In genomic region chr2:178072383-178073301, GRCh38 we compare ENCODE assay signal across 1 cellular context.
A peak's percentile ranks its signal among the peaks of the same experiment; 100 is the strongest.
TF ChIP-seq lines count a peak whose summit lies in the region.

PDE11A (minus strand) TSS chr2:178072777; CDS start chr2:178072437, 340 bp downstream.

TF ChIP-seq in HepG2, 621 proteins besides CTCF, POLR2A, EP300 and RAD21 (continued from another document and continues in another):
- TF ChIP-seq, protein P1, sequence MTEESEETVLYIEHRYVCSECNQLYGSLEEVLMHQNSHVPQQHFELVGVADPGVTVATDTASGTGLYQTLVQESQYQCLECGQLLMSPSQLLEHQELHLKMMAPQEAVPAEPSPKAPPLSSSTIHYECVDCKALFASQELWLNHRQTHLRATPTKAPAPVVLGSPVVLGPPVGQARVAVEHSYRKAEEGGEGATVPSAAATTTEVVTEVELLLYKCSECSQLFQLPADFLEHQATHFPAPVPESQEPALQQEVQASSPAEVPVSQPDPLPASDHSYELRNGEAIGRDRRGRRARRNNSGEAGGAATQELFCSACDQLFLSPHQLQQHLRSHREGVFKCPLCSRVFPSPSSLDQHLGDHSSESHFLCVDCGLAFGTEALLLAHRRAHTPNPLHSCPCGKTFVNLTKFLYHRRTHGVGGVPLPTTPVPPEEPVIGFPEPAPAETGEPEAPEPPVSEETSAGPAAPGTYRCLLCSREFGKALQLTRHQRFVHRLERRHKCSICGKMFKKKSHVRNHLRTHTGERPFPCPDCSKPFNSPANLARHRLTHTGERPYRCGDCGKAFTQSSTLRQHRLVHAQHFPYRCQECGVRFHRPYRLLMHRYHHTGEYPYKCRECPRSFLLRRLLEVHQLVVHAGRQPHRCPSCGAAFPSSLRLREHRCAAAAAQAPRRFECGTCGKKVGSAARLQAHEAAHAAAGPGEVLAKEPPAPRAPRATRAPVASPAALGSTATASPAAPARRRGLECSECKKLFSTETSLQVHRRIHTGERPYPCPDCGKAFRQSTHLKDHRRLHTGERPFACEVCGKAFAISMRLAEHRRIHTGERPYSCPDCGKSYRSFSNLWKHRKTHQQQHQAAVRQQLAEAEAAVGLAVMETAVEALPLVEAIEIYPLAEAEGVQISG (CRISPR knock-in tag; IDR thresholded peaks at IDR 0.05), result peak; percentile 90
- peak; percentile 80; the same call in 1 of the 2 replicates for TF ChIP-seq TBX2 (CRISPR knock-in tag; IDR thresholded peaks at IDR 0.05; ENCODE audit: borderline replicate concordance)
- TF ChIP-seq SKIL (CRISPR knock-in tag; IDR thresholded peaks at IDR 0.05; ENCODE audit: borderline replicate concordance), result peak; percentile 44; the same call in 1 of the 2 replicates
- TF ChIP-seq ZSCAN22 (CRISPR knock-in tag; IDR thresholded peaks at IDR 0.05), result no peak
- TF ChIP-seq ZNF441 (CRISPR knock-in tag; IDR thresholded peaks at IDR 0.05; ENCODE audit: borderline replicate concordance), result peak; percentile 81
- peak; percentile 64 for TF ChIP-seq SPEN (CRISPR knock-in tag; IDR thresholded peaks at IDR 0.05; ENCODE audit: low read depth)
- TF ChIP-seq ZNF567 (CRISPR knock-in tag; IDR thresholded peaks at IDR 0.05; ENCODE audit: borderline replicate concordance), result 0 out of 2 replicates have a peak, but pooled peaks have one; percentile 43
- no peak for TF ChIP-seq NBN (conservative IDR thresholded peaks at IDR 0.05)
- no peak for TF ChIP-seq PCBP1 (IDR thresholded peaks at IDR 0.05; ENCODE audit: borderline replicate concordance, low read depth, low read length)
- 0 out of 2 replicates have a peak, but pooled peaks have one; percentile 55 for TF ChIP-seq YEATS2 (CRISPR knock-in tag; IDR thresholded peaks at IDR 0.05; ENCODE audit: borderline replicate concordance)
- peak; percentile 41; the same call in 1 of the 2 replicates for TF ChIP-seq ZNF225 (CRISPR knock-in tag; IDR thresholded peaks at IDR 0.05)
- peak; percentile 54; the same call in 1 of the 2 replicates for TF ChIP-seq MAF1 (CRISPR knock-in tag; IDR thresholded peaks at IDR 0.05; ENCODE audit: borderline replicate concordance)
- TF ChIP-seq, protein P2, sequence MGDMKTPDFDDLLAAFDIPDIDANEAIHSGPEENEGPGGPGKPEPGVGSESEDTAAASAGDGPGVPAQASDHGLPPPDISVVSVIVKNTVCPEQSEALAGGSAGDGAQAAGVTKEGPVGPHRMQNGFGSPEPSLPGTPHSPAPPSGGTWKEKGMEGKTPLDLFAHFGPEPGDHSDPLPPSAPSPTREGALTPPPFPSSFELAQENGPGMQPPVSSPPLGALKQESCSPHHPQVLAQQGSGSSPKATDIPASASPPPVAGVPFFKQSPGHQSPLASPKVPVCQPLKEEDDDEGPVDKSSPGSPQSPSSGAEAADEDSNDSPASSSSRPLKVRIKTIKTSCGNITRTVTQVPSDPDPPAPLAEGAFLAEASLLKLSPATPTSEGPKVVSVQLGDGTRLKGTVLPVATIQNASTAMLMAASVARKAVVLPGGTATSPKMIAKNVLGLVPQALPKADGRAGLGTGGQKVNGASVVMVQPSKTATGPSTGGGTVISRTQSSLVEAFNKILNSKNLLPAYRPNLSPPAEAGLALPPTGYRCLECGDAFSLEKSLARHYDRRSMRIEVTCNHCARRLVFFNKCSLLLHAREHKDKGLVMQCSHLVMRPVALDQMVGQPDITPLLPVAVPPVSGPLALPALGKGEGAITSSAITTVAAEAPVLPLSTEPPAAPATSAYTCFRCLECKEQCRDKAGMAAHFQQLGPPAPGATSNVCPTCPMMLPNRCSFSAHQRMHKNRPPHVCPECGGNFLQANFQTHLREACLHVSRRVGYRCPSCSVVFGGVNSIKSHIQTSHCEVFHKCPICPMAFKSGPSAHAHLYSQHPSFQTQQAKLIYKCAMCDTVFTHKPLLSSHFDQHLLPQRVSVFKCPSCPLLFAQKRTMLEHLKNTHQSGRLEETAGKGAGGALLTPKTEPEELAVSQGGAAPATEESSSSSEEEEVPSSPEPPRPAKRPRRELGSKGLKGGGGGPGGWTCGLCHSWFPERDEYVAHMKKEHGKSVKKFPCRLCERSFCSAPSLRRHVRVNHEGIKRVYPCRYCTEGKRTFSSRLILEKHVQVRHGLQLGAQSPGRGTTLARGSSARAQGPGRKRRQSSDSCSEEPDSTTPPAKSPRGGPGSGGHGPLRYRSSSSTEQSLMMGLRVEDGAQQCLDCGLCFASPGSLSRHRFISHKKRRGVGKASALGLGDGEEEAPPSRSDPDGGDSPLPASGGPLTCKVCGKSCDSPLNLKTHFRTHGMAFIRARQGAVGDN (CRISPR knock-in tag; IDR thresholded peaks at IDR 0.05), result peak; percentile 94
- no peak for TF ChIP-seq ZNF670 (CRISPR knock-in tag; IDR thresholded peaks at IDR 0.05; ENCODE audit: borderline replicate concordance)
- 0 out of 2 replicates have a peak, but pooled peaks have one; percentile 39 for TF ChIP-seq PHF20 (CRISPR knock-in tag; IDR thresholded peaks at IDR 0.05)
- TF ChIP-seq GTF2F1 (IDR thresholded peaks at IDR 0.05; ENCODE audit: low read length), result no peak
- no peak for TF ChIP-seq MATR3 (CRISPR knock-in tag; IDR thresholded peaks at IDR 0.05)
- TF ChIP-seq SKI (IDR thresholded peaks at IDR 0.05; ENCODE audit: partially characterized antibody), result peak; percentile 47
- no peak for TF ChIP-seq XBP1 (CRISPR knock-in tag; IDR thresholded peaks at IDR 0.05)
- 0 out of 2 replicates have a peak, but pooled peaks have one; percentile 79 for TF ChIP-seq SMAD1 (CRISPR knock-in tag; IDR thresholded peaks at IDR 0.05; ENCODE audit: borderline replicate concordance, low read depth)
- peak; percentile 93 for TF ChIP-seq ZSCAN29 (CRISPR knock-in tag; conservative IDR thresholded peaks at IDR 0.05)
- TF ChIP-seq ZFP41 (CRISPR knock-in tag; IDR thresholded peaks at IDR 0.05; ENCODE audit: borderline replicate concordance), result no peak
- peak; percentile 80 for TF ChIP-seq GATA4 (IDR thresholded peaks at IDR 0.05; ENCODE audit: borderline replicate concordance, low read depth)
- peak; percentile 83 for TF ChIP-seq TAF1 (CRISPR knock-in tag; IDR thresholded peaks at IDR 0.05)
- peak; percentile 91 for TF ChIP-seq SP5 (CRISPR knock-in tag; IDR thresholded peaks at IDR 0.05; ENCODE audit: borderline replicate concordance, low read depth)
- TF ChIP-seq, protein P3, sequence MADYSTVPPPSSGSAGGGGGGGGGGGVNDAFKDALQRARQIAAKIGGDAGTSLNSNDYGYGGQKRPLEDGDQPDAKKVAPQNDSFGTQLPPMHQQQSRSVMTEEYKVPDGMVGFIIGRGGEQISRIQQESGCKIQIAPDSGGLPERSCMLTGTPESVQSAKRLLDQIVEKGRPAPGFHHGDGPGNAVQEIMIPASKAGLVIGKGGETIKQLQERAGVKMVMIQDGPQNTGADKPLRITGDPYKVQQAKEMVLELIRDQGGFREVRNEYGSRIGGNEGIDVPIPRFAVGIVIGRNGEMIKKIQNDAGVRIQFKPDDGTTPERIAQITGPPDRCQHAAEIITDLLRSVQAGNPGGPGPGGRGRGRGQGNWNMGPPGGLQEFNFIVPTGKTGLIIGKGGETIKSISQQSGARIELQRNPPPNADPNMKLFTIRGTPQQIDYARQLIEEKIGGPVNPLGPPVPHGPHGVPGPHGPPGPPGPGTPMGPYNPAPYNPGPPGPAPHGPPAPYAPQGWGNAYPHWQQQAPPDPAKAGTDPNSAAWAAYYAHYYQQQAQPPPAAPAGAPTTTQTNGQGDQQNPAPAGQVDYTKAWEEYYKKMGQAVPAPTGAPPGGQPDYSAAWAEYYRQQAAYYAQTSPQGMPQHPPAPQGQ (CRISPR knock-in tag; IDR thresholded peaks at IDR 0.05; ENCODE audit: borderline replicate concordance), result 0 out of 2 replicates have a peak, but pooled peaks have one; percentile 78
- TF ChIP-seq ZKSCAN5 (CRISPR knock-in tag; IDR thresholded peaks at IDR 0.05), result no peak
- TF ChIP-seq ZNF773 (CRISPR knock-in tag; IDR thresholded peaks at IDR 0.05; ENCODE audit: borderline replicate concordance), result no peak
- no peak for TF ChIP-seq CC2D1A (CRISPR knock-in tag; IDR thresholded peaks at IDR 0.05)
- TF ChIP-seq ZNF747 (CRISPR knock-in tag; IDR thresholded peaks at IDR 0.05; ENCODE audit: borderline replicate concordance), result peak; percentile 86
- TF ChIP-seq ONECUT2 (CRISPR knock-in tag; IDR thresholded peaks at IDR 0.05), result no peak
- TF ChIP-seq ZNF251 (CRISPR knock-in tag; IDR thresholded peaks at IDR 0.05), result no peak
- TF ChIP-seq RFX1 (IDR thresholded peaks at IDR 0.05), result no peak
- TF ChIP-seq ZNF841 (CRISPR knock-in tag; IDR thresholded peaks at IDR 0.05; ENCODE audit: borderline replicate concordance), result 0 out of 2 replicates have a peak, but pooled peaks have one; percentile 9
- TF ChIP-seq NKX3-1 (CRISPR knock-in tag; IDR thresholded peaks at IDR 0.05), result no peak
- TF ChIP-seq SP1 (IDR thresholded peaks at IDR 0.05), result no peak
- peak; percentile 85 for TF ChIP-seq SP1 (CRISPR knock-in tag; IDR thresholded peaks at IDR 0.05)
- no peak for TF ChIP-seq ZNF282 (IDR thresholded peaks at IDR 0.05; ENCODE audit: partially characterized antibody)
- peak; percentile 77; the same call in 1 of the 2 replicates for TF ChIP-seq TRIM24 (CRISPR knock-in tag; IDR thresholded peaks at IDR 0.05)
- no peak for TF ChIP-seq FOXO4 (CRISPR knock-in tag; conservative IDR thresholded peaks at IDR 0.05)
- TF ChIP-seq ZBTB14 (CRISPR knock-in tag; IDR thresholded peaks at IDR 0.05), result no peak
- TF ChIP-seq, protein P4, sequence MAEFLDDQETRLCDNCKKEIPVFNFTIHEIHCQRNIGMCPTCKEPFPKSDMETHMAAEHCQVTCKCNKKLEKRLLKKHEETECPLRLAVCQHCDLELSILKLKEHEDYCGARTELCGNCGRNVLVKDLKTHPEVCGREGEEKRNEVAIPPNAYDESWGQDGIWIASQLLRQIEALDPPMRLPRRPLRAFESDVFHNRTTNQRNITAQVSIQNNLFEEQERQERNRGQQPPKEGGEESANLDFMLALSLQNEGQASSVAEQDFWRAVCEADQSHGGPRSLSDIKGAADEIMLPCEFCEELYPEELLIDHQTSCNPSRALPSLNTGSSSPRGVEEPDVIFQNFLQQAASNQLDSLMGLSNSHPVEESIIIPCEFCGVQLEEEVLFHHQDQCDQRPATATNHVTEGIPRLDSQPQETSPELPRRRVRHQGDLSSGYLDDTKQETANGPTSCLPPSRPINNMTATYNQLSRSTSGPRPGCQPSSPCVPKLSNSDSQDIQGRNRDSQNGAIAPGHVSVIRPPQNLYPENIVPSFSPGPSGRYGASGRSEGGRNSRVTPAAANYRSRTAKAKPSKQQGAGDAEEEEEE (CRISPR knock-in tag; IDR thresholded peaks at IDR 0.05; ENCODE audit: borderline replicate concordance), result no peak
- TF ChIP-seq TBL1XR1 (IDR thresholded peaks at IDR 0.05; ENCODE audit: borderline replicate concordance, low read length, partially characterized antibody), result no peak
- no peak for TF ChIP-seq HMG20A (CRISPR knock-in tag; IDR thresholded peaks at IDR 0.05; ENCODE audit: borderline replicate concordance)
- TF ChIP-seq ZNF260 (CRISPR knock-in tag; IDR thresholded peaks at IDR 0.05; ENCODE audit: borderline replicate concordance, low read depth), result no peak
- no peak for TF ChIP-seq ZNF737 (CRISPR knock-in tag; IDR thresholded peaks at IDR 0.05; ENCODE audit: borderline replicate concordance)
- TF ChIP-seq ZGPAT (CRISPR knock-in tag; IDR thresholded peaks at IDR 0.05), result peak; percentile 89
- TF ChIP-seq ZFP1 (CRISPR knock-in tag; IDR thresholded peaks at IDR 0.05), result 0 out of 2 replicates have a peak, but pooled peaks have one; percentile 67
- TF ChIP-seq GPN1 (CRISPR knock-in tag; IDR thresholded peaks at IDR 0.05; ENCODE audit: borderline replicate concordance), result no peak
- TF ChIP-seq CBX2 (IDR thresholded peaks at IDR 0.05; ENCODE audit: low read depth, low read length), result no peak; the same call in 1 of the 2 replicates
- TF ChIP-seq CBX2 (CRISPR knock-in tag; IDR thresholded peaks at IDR 0.05; ENCODE audit: low read depth), result peak; percentile 88; the same call in 1 of the 2 replicates
- no peak for TF ChIP-seq ZBTB20 (CRISPR knock-in tag; IDR thresholded peaks at IDR 0.05; ENCODE audit: borderline replicate concordance, low read depth)
